9 cellular contexts compared by ENCODE assay signal in genomic region chr1:19454265-19455198, GRCh38. TPM values are rescaled to one million over a fixed set of nuclear protein-coding genes. Genes with fewer than 3 reads are reported as not detected.
DNase-seq lines count a peak whose midpoint lies in the region; ATAC-seq and TF ChIP-seq lines count a peak whose summit lies in the region.
"Had no signal": no experiment of that assay in that cellular context is flagged by ENCODE, and none has a peak within 500 bp of the region (broad histone marks: within the 10 kb centered on the region; RNA-seq: fewer than 3 reads in every experiment).

No MANE protein-coding gene starts in this region.

- H3K4me3 ChIP-seq in HUES48 (ENCODE audit: low read depth, low read length) (no peak overlapping the region), right lobe of liver (no peak overlapping the region)

- H3K9me3 Mint-ChIP-seq in activated naive CD8-positive, alpha-beta T cell treated with anti-CD3 and anti-CD28 coated beads for 36 hours: no peaks in the 10 kb centered on the region
- no peaks in the 10 kb centered on the region for H3K9me3 Mint-ChIP-seq in stimulated activated naive CD8-positive, alpha-beta T cell treated with anti-CD3 and anti-CD28 coated beads, Interleukin-15, Interleukin-2, amounts not matched to agents 100 ng/mL and 50 ng/mL, for 24 hours

- peaks cover 83% of the 10 kb centered on the region for H3K4me1 Mint-ChIP-seq in activated naive CD8-positive, alpha-beta T cell treated with anti-CD3 and anti-CD28 coated beads for 36 hours
- H3K4me1 Mint-ChIP-seq in stimulated activated naive CD8-positive, alpha-beta T cell treated with anti-CD3 and anti-CD28 coated beads, Interleukin-15, Interleukin-2, amounts not matched to agents 100 ng/mL and 50 ng/mL, for 24 hours (ENCODE audit: low read depth): peaks cover 96% of the 10 kb centered on the region

- H3K27me3 ChIP-seq in HUES48 (ENCODE audit: control insufficient read depth, insufficient read depth, low read length): no peaks in the 10 kb centered on the region
- H3K27me3 ChIP-seq in right lobe of liver: no peaks in the 10 kb centered on the region

- no peak for DNase-seq in activated naive CD8-positive, alpha-beta T cell treated with anti-CD3 and anti-CD28 coated beads for 36 hours
- DNase-seq in right lobe of liver (peak in 1 of 3 donors; percentile 34), DMS 273 treated with DMSO at 0.1 percent for 48 hours (lab: John Stamatoyannopoulos, UW) (no peak), NCI-H187 treated with DMSO at 0.1 percent for 48 hours (lab: John Stamatoyannopoulos, UW) (no peak)
- no peak for DNase-seq in stimulated activated CD4-positive, alpha-beta T cell treated with anti-CD3 and anti-CD28 coated beads, Interleukin-12 subunit alpha, Interleukin-12 subunit beta, amount 100 ng/mL, for 4 hours
- DNase-seq: stimulated activated CD4-positive, alpha-beta T cell treated with anti-CD3 and anti-CD28 coated beads, Interleukin-2, amount 100 ng/mL, for 24 hours had no signal

- intact Hi-C loops in right lobe of liver (cut with DNase I): loop anchor here in 1 of 2 donors (5.0 kb wide), 1 partner anchor 62 kb away; no protein-coding TSS in a partner anchor

- H3K9me3 ChIP-seq in HUES48 (ENCODE audit: control insufficient read depth, insufficient read depth, low read length) (no peaks in the 10 kb centered on the region), right lobe of liver (no peaks in the 10 kb centered on the region)

- ATAC-seq in right lobe of liver (peak; percentile 20 to 43 (median 28)), GM18870 (IDR thresholded peaks at IDR 0.05; ENCODE audit: unreplicated experiment) (no peak)

- no peaks in the 10 kb centered on the region for H3K27me3 Mint-ChIP-seq in activated naive CD8-positive, alpha-beta T cell treated with anti-CD3 and anti-CD28 coated beads for 36 hours
- no peaks in the 10 kb centered on the region for H3K27me3 Mint-ChIP-seq in stimulated activated naive CD8-positive, alpha-beta T cell treated with anti-CD3 and anti-CD28 coated beads, Interleukin-15, Interleukin-2, amounts not matched to agents 100 ng/mL and 50 ng/mL, for 24 hours

- 46% methylated on average over 13 of the region's 13 CpGs for WGBS in right lobe of liver (ENCODE audit: insufficient coverage, low coverage, low lambda C conversion rate, missing lambda C conversion rate)

- TF ChIP-seq CTCF in right lobe of liver (IDR thresholded peaks at IDR 0.05): no peak

- H3K9ac ChIP-seq in HUES48 (ENCODE audit: low read depth, low read length): no peak overlapping the region

- H3K36me3 Mint-ChIP-seq in activated naive CD8-positive, alpha-beta T cell treated with anti-CD3 and anti-CD28 coated beads for 36 hours: peaks cover 26% of the 10 kb centered on the region
- peaks cover 24% of the 10 kb centered on the region for H3K36me3 Mint-ChIP-seq in stimulated activated naive CD8-positive, alpha-beta T cell treated with anti-CD3 and anti-CD28 coated beads, Interleukin-15, Interleukin-2, amounts not matched to agents 100 ng/mL and 50 ng/mL, for 24 hours (ENCODE audit: low read depth)

- peak overlapping the region; percentile 36 for H3K4me3 Mint-ChIP-seq in activated naive CD8-positive, alpha-beta T cell treated with anti-CD3 and anti-CD28 coated beads for 36 hours
- peak overlapping the region; percentile 53 for H3K4me3 Mint-ChIP-seq in stimulated activated naive CD8-positive, alpha-beta T cell treated with anti-CD3 and anti-CD28 coated beads, Interleukin-15, Interleukin-2, amounts not matched to agents 100 ng/mL and 50 ng/mL, for 24 hours

- H3K4me1 ChIP-seq in HUES48 (ENCODE audit: control insufficient read depth, insufficient read depth, low read length) (peaks cover 59% of the 10 kb centered on the region), right lobe of liver (peaks cover 0 to 33% (median 0%) of the 10 kb centered on the region in 4 donors)

- H3K27ac ChIP-seq in HUES48 (ENCODE audit: low read depth, low read length): peak overlapping the region; percentile 53
- H3K27ac ChIP-seq in right lobe of liver: no peak overlapping the region

- no peaks in the 10 kb centered on the region for H3K36me3 ChIP-seq in HUES48 (ENCODE audit: control insufficient read depth, insufficient read depth, low read length)
- H3K36me3 ChIP-seq in right lobe of liver: no peaks in the 10 kb centered on the region

- TF ChIP-seq POLR2A in right lobe of liver (IDR thresholded peaks at IDR 0.05): no peak

- H3K27ac Mint-ChIP-seq in activated naive CD8-positive, alpha-beta T cell treated with anti-CD3 and anti-CD28 coated beads for 36 hours: peak overlapping the region; percentile 83
- peak overlapping the region; percentile 87 for H3K27ac Mint-ChIP-seq in stimulated activated naive CD8-positive, alpha-beta T cell treated with anti-CD3 and anti-CD28 coated beads, Interleukin-15, Interleukin-2, amounts not matched to agents 100 ng/mL and 50 ng/mL, for 24 hours

RNA-seq across cellular contexts. Expression of gene CAPZB, which starts 30.8 kb away (rescaled TPM):
- total RNA-seq in activated naive CD8-positive, alpha-beta T cell treated with anti-CD3 and anti-CD28 coated beads for 36 hours: 100 to 1,000 TPM; 324 to 332 TPM
- total RNA-seq in right lobe of liver: 100 to 1,000 TPM in 1 of 6 experiments, 10 to 100 TPM in 5; 53.5 to 117 (median 88.0) TPM
